8 cellular contexts compared by ENCODE assay signal in genomic region chr2:38690499-38691420, GRCh38. TPM values are rescaled to one million over a fixed set of nuclear protein-coding genes. Genes with fewer than 3 reads are reported as not detected.
DNase-seq lines count a peak whose midpoint lies in the region; ATAC-seq and TF ChIP-seq lines count a peak whose summit lies in the region.

No MANE protein-coding gene starts in this region.

- peak overlapping the region; percentile 61 to 69 for H3K27ac ChIP-seq in prostate gland

- H3K4me3 ChIP-seq in prostate gland = no peak overlapping the region

- H3K4me1 ChIP-seq in prostate gland (replicated peaks) = peaks cover 12% of the 10 kb centered on the region

- H3K9me3 Mint-ChIP-seq in chondrocyte (ENCODE audit: low read depth) = no peaks in the 10 kb centered on the region

- H3K27me3 Mint-ChIP-seq in chondrocyte (ENCODE audit: low read depth) = no peaks in the 10 kb centered on the region

- no peaks in the 10 kb centered on the region for H3K27me3 ChIP-seq in prostate gland (replicated peaks; ENCODE audit: insufficient read depth)

- H3K27ac Mint-ChIP-seq in chondrocyte (ENCODE audit: unreplicated experiment) = peak overlapping the region; percentile 86

- H3K4me3 Mint-ChIP-seq in chondrocyte (ENCODE audit: unreplicated experiment) = no peak overlapping the region

- WGBS in prostate gland = 56% methylated on average over 8 of the region's 8 CpGs

- intact Hi-C loops in prostate gland (cut with DNase I) (no loop called here), posterior vena cava (cut with DNase I) (no loop called here)

- H3K9me3 ChIP-seq in prostate gland = no peaks in the 10 kb centered on the region

- H3K36me3 Mint-ChIP-seq in chondrocyte (ENCODE audit: low read depth) = peaks cover 2% of the 10 kb centered on the region

- TF ChIP-seq CTCF in chondrocyte (IDR thresholded peaks at IDR 0.05) (no peak), prostate gland (IDR thresholded peaks at IDR 0.05) (no peak)

- no peak for TF ChIP-seq POLR2A in prostate gland (IDR thresholded peaks at IDR 0.05)

- no peak for ATAC-seq in HG03280 (IDR thresholded peaks at IDR 0.05; ENCODE audit: unreplicated experiment)

- DNase-seq in EH (ENCODE audit: low read depth) = peak; percentile 96
- peak; percentile 49 to 80 for DNase-seq in NCI-H446 (lab: John Stamatoyannopoulos, UW)
- no peak for DNase-seq in chondrocyte (ENCODE audit: low spot score)
- peak; percentile 60 for DNase-seq in prostate gland (ENCODE audit: low spot score)
- no peak for DNase-seq in DMS153 (lab: John Stamatoyannopoulos, UW)
- DNase-seq in KG1 (lab: John Stamatoyannopoulos, UW) = no peak
- no peak for DNase-seq in posterior vena cava (ENCODE audit: low spot score)

- peaks cover 27% of the 10 kb centered on the region for H3K4me1 Mint-ChIP-seq in chondrocyte (ENCODE audit: low read depth)

- H3K36me3 ChIP-seq in prostate gland = no peaks in the 10 kb centered on the region

RNA-seq across cellular contexts. Expression of gene GALM, which starts 24.8 kb away (rescaled TPM):
- total RNA-seq in chondrocyte (4.7 to 6.5 TPM (median 4.8 TPM) in 3 replicates), prostate gland (10 to 100 TPM in 1 of 2 donors, 1 to 10 TPM in 1; 5.6 to 22.3 TPM), posterior vena cava (10 to 100 TPM; 10.8 to 18.3 TPM)

Comparison
In these comparisons a context has a peak if more than half of its experiments do, and no peak if none do; other contexts are left out.
1. DNase-seq: peak in EH (single experiment), NCI-H446 (2 of 2) and prostate gland (single experiment); none in chondrocyte (single experiment), DMS153 (single experiment), KG1 (single experiment) and posterior vena cava (single experiment).